Comparison of ENCODE assay signal across 9 cellular contexts in genomic region chr1:73998348-73998959, GRCh38.
A peak's percentile ranks its signal among the peaks of the same experiment; 100 is the strongest.
DNase-seq lines count a peak whose midpoint lies in the region; ATAC-seq, FAIRE-seq and TF ChIP-seq lines count a peak whose summit lies in the region.
"Had no signal": no experiment of that assay in that cellular context is flagged by ENCODE, and none has a peak within 500 bp of the region (broad histone marks: within the 10 kb centered on the region; RNA-seq: fewer than 3 reads in every experiment).

No MANE protein-coding gene starts in this region.

- ATAC-seq in left lobe of liver = peak; percentile 57

- H3K4me3 ChIP-seq in astrocyte of the cerebellum (ENCODE audit: low read depth, low read length) = no peak overlapping the region

- in situ Hi-C loops in astrocyte of the cerebellum (cut with HindIII; ENCODE audit: low sequenced_read_pairs) = no loop called here

- POLR2A ChIA-PET in HEK293T (lab: Yijun Ruan, JAX) = no interaction called here

- CTCF ChIA-PET in HEK293T (lab: Yijun Ruan, JAX) = no interaction called here

- DNase-seq in HEK293T (ENCODE audit: extremely low spot score) = peak; percentile 30
- peak; percentile 3 for DNase-seq in NCI-H2029 (lab: John Stamatoyannopoulos, UW)
- DNase-seq in astrocyte of the cerebellum (ENCODE audit: low read depth) = peak; percentile 26
- DNase-seq in left lobe of liver (ENCODE audit: low spot score) = no peak
- DNase-seq in mucosa of gallbladder (ENCODE audit: low spot score) = no peak
- no peak for DNase-seq in activated CD4-positive, CD25-positive, alpha-beta regulatory T cell treated with anti-CD3 and anti-CD28 coated beads, Interleukin-2, amount 50 U/mL, for 72 hours
- DNase-seq in stimulated activated CD4-positive, alpha-beta T cell treated with anti-CD3 and anti-CD28 coated beads, Interleukin-12 subunit alpha, Interleukin-12 subunit beta, amount 100 ng/mL, for 4 hours = no peak
- DNase-seq: activated B cell treated with CpG ODN at 0.5 μM for 24 hours had no signal

- TF ChIP-seq CTCF in astrocyte of the cerebellum (IDR thresholded peaks at IDR 0.05; ENCODE audit: low read depth, low read length, missing control alignments) = peak; percentile 25

- peak; percentile 74 for FAIRE-seq in G401.6 (lab: Jason Lieb, UNC)

TF ChIP-seq in HEK293T, 16 proteins besides CTCF, POLR2A, EP300 and RAD21:
- no peak for TF ChIP-seq L3MBTL2 (conservative IDR thresholded peaks at IDR 0.05)
- no peak for TF ChIP-seq NFRKB (IDR thresholded peaks at IDR 0.05)
- TF ChIP-seq LEF1 (IDR thresholded peaks at IDR 0.05; ENCODE audit: borderline replicate concordance) = no peak
- TF ChIP-seq CTBP1 (IDR thresholded peaks at IDR 0.05; ENCODE audit: borderline replicate concordance) = no peak
- no peak for TF ChIP-seq HDGF (IDR thresholded peaks at IDR 0.05; ENCODE audit: borderline replicate concordance)
TF ChIP-seq in HEK293T: peak in this region for 0.

Comparison
In these comparisons a context has a peak if more than half of its experiments do, and no peak if none do; other contexts are left out.
1. DNase-seq: peak in HEK293T (single experiment), NCI-H2029 (single experiment) and astrocyte of the cerebellum (single experiment); none in left lobe of liver (single experiment), mucosa of gallbladder (single experiment), activated CD4-positive, CD25-positive, alpha-beta regulatory T cell treated with anti-CD3 and anti-CD28 coated beads, Interleukin-2, amount 50 U/mL, for 72 hours (single experiment) and stimulated activated CD4-positive, alpha-beta T cell treated with anti-CD3 and anti-CD28 coated beads, Interleukin-12 subunit alpha, Interleukin-12 subunit beta, amount 100 ng/mL, for 4 hours (single experiment).